In genomic region chr2:30147715-30148611, GRCh38 we compare ENCODE assay signal across 8 cellular contexts. TPM values are rescaled to one million over a fixed set of nuclear protein-coding genes. Genes with fewer than 3 reads are reported as not detected.
DNase-seq lines count a peak whose midpoint lies in the region; ATAC-seq lines count a peak whose summit lies in the region.

No MANE protein-coding gene starts in this region.

- no peaks in the 10 kb centered on the region for H3K27me3 ChIP-seq in SJCRH30

- peaks cover 42% of the 10 kb centered on the region for H3K4me1 Mint-ChIP-seq in activated naive CD4-positive, alpha-beta T cell treated with anti-CD3 and anti-CD28 coated beads, Interleukin-2, amount 10 ng/mL, durations not matched to agents 7 days and 5 days

- H3K4me1 ChIP-seq in SJCRH30: peaks cover 39% of the 10 kb centered on the region

- H3K9me3 ChIP-seq in SJCRH30 (replicated peaks): no peaks in the 10 kb centered on the region

- H3K27ac ChIP-seq in SJCRH30 (peak overlapping the region; percentile 43; the same call in 1 of the 2 replicates), temporal lobe (ENCODE audit: low read depth, low read length) (peak overlapping the region; percentile 44)

- peak in 13 of 14 donors; percentile 23 to 87 (median 67) for DNase-seq in C1 segment of cervical spinal cord (lab: John Stamatoyannopoulos, UW)
- DNase-seq in HuH-7.5 (ENCODE audit: low spot score): peak; percentile 79
- DNase-seq in SJCRH30: peak; percentile 82 to 86
- DNase-seq in activated naive CD4-positive, alpha-beta T cell treated with anti-CD3 and anti-CD28 coated beads, Interleukin-2, amount 10 ng/mL, durations not matched to agents 7 days and 5 days: peak; percentile 85
- DNase-seq in globus pallidus (ENCODE audit: low spot score): peak; percentile 74
- DNase-seq in occipital lobe (lab: John Stamatoyannopoulos, UW): peak; percentile 60

- 0 out of 2 replicates have a peak, but pooled peaks cover 4% of the 10 kb centered on the region for H3K36me3 ChIP-seq in SJCRH30

- no peaks in the 10 kb centered on the region for H3K27me3 Mint-ChIP-seq in activated naive CD4-positive, alpha-beta T cell treated with anti-CD3 and anti-CD28 coated beads, Interleukin-2, amount 10 ng/mL, durations not matched to agents 7 days and 5 days

- peak; percentile 26 for ATAC-seq in GM19397 (IDR thresholded peaks at IDR 0.05; ENCODE audit: unreplicated experiment)

- no peaks in the 10 kb centered on the region for H3K9me3 Mint-ChIP-seq in activated naive CD4-positive, alpha-beta T cell treated with anti-CD3 and anti-CD28 coated beads, Interleukin-2, amount 10 ng/mL, durations not matched to agents 7 days and 5 days

- H3K27ac Mint-ChIP-seq in activated naive CD4-positive, alpha-beta T cell treated with anti-CD3 and anti-CD28 coated beads, Interleukin-2, amount 10 ng/mL, durations not matched to agents 7 days and 5 days: peak overlapping the region; percentile 90

- peak overlapping the region; percentile 76 for H3K4me3 Mint-ChIP-seq in activated naive CD4-positive, alpha-beta T cell treated with anti-CD3 and anti-CD28 coated beads, Interleukin-2, amount 10 ng/mL, durations not matched to agents 7 days and 5 days

- CTCF ChIA-PET in activated naive CD4-positive, alpha-beta T cell treated with anti-CD3 and anti-CD28 coated beads, Interleukin-2, amount 10 ng/mL, durations not matched to agents 7 days and 5 days (lab: Charles Lee): interaction anchor here (0.6 to 6.8 kb wide), 10 partner anchors 9 to 564 kb away, joined by 3 to 79 read pairs (median 5); no protein-coding TSS in a partner anchor

- peaks cover 19% of the 10 kb centered on the region for H3K36me3 Mint-ChIP-seq in activated naive CD4-positive, alpha-beta T cell treated with anti-CD3 and anti-CD28 coated beads, Interleukin-2, amount 10 ng/mL, durations not matched to agents 7 days and 5 days

- H3K4me3 ChIP-seq in SJCRH30: peak overlapping the region; percentile 97

RNA-seq across cellular contexts. Expression of gene YPEL5, which starts 1.2 kb away (rescaled TPM):
- 49.3 and 50.3 TPM in 2 replicates for total RNA-seq in SJCRH30 (2014; rRNA removed; shearing (Covaris generic))
- 125 TPM for total RNA-seq in occipital lobe
- 90.2 TPM for total RNA-seq in temporal lobe

Comparison
In these comparisons a context has a peak if more than half of its experiments do, and no peak if none do; other contexts are left out.
1. Peak in every context shown above with its lines: DNase-seq, ATAC-seq, H3K4me3 ChIP-seq and H3K27ac ChIP-seq.